ENCODE assay signal across 8 cellular contexts in genomic region chr4:81351653-81352455, GRCh38.
DNase-seq lines count a peak whose midpoint lies in the region; ATAC-seq and TF ChIP-seq lines count a peak whose summit lies in the region.

No MANE protein-coding gene starts in this region.

- no peak overlapping the region for H3K4me3 ChIP-seq in AG09309 (ENCODE audit: control insufficient read depth, low read depth, low read length)

- POLR2A ChIA-PET in WTC11 (lab: Charles Lee), result interaction anchor here (1.2 kb wide), 1 partner anchor 282 kb away, joined by 3 read pairs; no protein-coding TSS in a partner anchor

- H3K27ac ChIP-seq in caudate nucleus (ENCODE audit: low read depth, low read length), result no peak overlapping the region

- CTCF ChIA-PET in WTC11 (lab: Charles Lee), result interaction anchor here (0.6 to 2.7 kb wide), 39 partner anchors 8 to 933 kb away, joined by 3 to 52 read pairs (median 4); partner anchors contain the start of genes BMP3, PRKG2 and RASGEF1B

- H3K4me1 Mint-ChIP-seq in WTC11, result peaks cover 6% of the 10 kb centered on the region

- no peaks in the 10 kb centered on the region for H3K36me3 Mint-ChIP-seq in WTC11

- DNase-seq in AG09309 (ENCODE audit: low read depth) (no peak), NCI-H2107 (lab: John Stamatoyannopoulos, UW) (peak; percentile 27), WTC11 (ENCODE audit: low spot score) (peak; percentile 85), caudate nucleus (lab: John Stamatoyannopoulos, UW) (peak in 49 of 61 donors; percentile 0 to 84 (median 25)), left lobe of liver (ENCODE audit: low spot score) (peak; percentile 56)
- peak; percentile 47 to 63 for DNase-seq in stimulated activated CD4-positive, alpha-beta T cell treated with anti-CD3 and anti-CD28 coated beads, Interleukin-4, amount 100 ng/mL, for 48 hours (ENCODE audit: low read depth in 2 of 2)

- no peak overlapping the region for H3K27ac Mint-ChIP-seq in WTC11

- ATAC-seq in GM18520 (IDR thresholded peaks at IDR 0.05; ENCODE audit: unreplicated experiment), result peak; percentile 72
- ATAC-seq in HG03039 (IDR thresholded peaks at IDR 0.05; ENCODE audit: unreplicated experiment), result peak; percentile 90
- peak; percentile 94 for ATAC-seq in WTC11
- peak; percentile 92 for ATAC-seq in left lobe of liver

- no peaks in the 10 kb centered on the region for H3K27me3 Mint-ChIP-seq in WTC11 (ENCODE audit: low read depth)

- H3K4me3 Mint-ChIP-seq in WTC11, result no peak overlapping the region

- TF ChIP-seq CTCF in AG09309 (IDR thresholded peaks at IDR 0.05; ENCODE audit: control insufficient read depth, insufficient read depth, low read depth, low read length, missing control alignments), result peak; percentile 93
- peak; percentile 82 for TF ChIP-seq CTCF in WTC11 (IDR thresholded peaks at IDR 0.05)

- H3K9me3 Mint-ChIP-seq in WTC11, result peaks cover under 1% of the 10 kb centered on the region; the same call in 1 of the 2 replicates

TF ChIP-seq in WTC11, 78 proteins besides CTCF, POLR2A, EP300 and RAD21:
- TF ChIP-seq CREM (CRISPR knock-in tag; IDR thresholded peaks at IDR 0.05) (no peak), ZNF396 (CRISPR knock-in tag; IDR thresholded peaks at IDR 0.05; ENCODE audit: borderline replicate concordance) (no peak), PRDM15 (CRISPR knock-in tag; IDR thresholded peaks at IDR 0.05) (no peak), ZBTB21 (CRISPR knock-in tag; IDR thresholded peaks at IDR 0.05; ENCODE audit: borderline replicate concordance) (no peak), PRRX2 (CRISPR knock-in tag; IDR thresholded peaks at IDR 0.05) (no peak), ZNF532 (CRISPR knock-in tag; IDR thresholded peaks at IDR 0.05; ENCODE audit: borderline replicate concordance) (no peak), ZNF423 (CRISPR knock-in tag; IDR thresholded peaks at IDR 0.05) (no peak), NFE2L1 (CRISPR knock-in tag; IDR thresholded peaks at IDR 0.05) (no peak), ESRRA (CRISPR knock-in tag; IDR thresholded peaks at IDR 0.05; ENCODE audit: borderline replicate concordance) (no peak)
- TF ChIP-seq, protein P1, sequence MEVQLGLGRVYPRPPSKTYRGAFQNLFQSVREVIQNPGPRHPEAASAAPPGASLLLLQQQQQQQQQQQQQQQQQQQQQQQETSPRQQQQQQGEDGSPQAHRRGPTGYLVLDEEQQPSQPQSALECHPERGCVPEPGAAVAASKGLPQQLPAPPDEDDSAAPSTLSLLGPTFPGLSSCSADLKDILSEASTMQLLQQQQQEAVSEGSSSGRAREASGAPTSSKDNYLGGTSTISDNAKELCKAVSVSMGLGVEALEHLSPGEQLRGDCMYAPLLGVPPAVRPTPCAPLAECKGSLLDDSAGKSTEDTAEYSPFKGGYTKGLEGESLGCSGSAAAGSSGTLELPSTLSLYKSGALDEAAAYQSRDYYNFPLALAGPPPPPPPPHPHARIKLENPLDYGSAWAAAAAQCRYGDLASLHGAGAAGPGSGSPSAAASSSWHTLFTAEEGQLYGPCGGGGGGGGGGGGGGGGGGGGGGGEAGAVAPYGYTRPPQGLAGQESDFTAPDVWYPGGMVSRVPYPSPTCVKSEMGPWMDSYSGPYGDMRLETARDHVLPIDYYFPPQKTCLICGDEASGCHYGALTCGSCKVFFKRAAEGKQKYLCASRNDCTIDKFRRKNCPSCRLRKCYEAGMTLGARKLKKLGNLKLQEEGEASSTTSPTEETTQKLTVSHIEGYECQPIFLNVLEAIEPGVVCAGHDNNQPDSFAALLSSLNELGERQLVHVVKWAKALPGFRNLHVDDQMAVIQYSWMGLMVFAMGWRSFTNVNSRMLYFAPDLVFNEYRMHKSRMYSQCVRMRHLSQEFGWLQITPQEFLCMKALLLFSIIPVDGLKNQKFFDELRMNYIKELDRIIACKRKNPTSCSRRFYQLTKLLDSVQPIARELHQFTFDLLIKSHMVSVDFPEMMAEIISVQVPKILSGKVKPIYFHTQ (CRISPR knock-in tag; IDR thresholded peaks at IDR 0.05), result no peak
